In the genomic region with DNA sequence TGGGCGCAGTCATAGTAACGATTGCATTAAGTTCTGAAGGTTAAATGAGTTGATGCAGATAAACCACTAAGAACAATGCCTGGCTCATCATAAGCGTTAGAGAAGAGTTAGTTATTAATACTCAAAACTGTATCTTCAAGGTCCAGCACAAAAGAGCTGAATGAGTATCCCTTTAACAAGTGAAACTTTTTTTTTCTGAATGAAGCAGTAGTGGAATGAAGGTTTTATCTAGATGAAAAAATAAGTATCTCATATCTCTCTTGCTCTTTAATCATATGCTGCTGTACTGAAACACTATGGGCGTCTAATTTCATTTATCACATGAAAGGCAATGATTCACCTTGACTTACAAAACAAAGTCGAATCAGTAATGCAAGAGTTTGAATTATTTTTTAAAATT, we compare ENCODE assay signal across 7 cellular contexts.
DNase-seq lines count a peak whose midpoint lies in the region; ATAC-seq, FAIRE-seq and TF ChIP-seq lines count a peak whose summit lies in the region.
"Not testable (repeated sequence)": the region's sequence is repeated elsewhere in the genome, so short reads cannot be mapped to it uniquely, and the experiment has no call there.

No MANE protein-coding gene starts in this region.

- not testable (repeated sequence) for ATAC-seq in A549; IMR-90 (ENCODE audit: low read depth); WTC11
- peak; percentile 48 to 63 for ATAC-seq in activated T-cell treated with anti-CD3 and anti-CD28 coated beads, Interleukin-2, amount 50 U/mL, for 4 hours
- ATAC-seq in stimulated activated effector memory CD8-positive, alpha-beta T cell treated with anti-CD3 and anti-CD28 coated beads, Interleukin-12 subunit alpha, Interleukin-12 subunit beta, amount 100 ng/mL, for 72 hours: peak; percentile 89

- not testable (repeated sequence) for H3K79me1 ChIP-seq in IMR-90 (ENCODE audit: low read depth in 1 of 2, low read length in 2 of 2)

- intact Hi-C loops in IMR-90 (cut with micrococcal nuclease): not testable (repeated sequence)

- FAIRE-seq in A549 (lab: Jason Lieb, UNC): not testable (repeated sequence)

- H3K36me3 Mint-ChIP-seq in WTC11; activated T-cell treated with anti-CD3 and anti-CD28 coated beads, Interleukin-2, amount 50 U/mL, for 4 hours (ENCODE audit: insufficient read depth); activated naive CD8-positive, alpha-beta T cell treated with anti-CD3 and anti-CD28 coated beads for 36 hours; mesothelial cell of epicardium; stimulated activated effector memory CD8-positive, alpha-beta T cell treated with anti-CD3 and anti-CD28 coated beads, Interleukin-12 subunit alpha, Interleukin-12 subunit beta, amount 100 ng/mL, for 72 hours: not testable (repeated sequence)

- CTCF ChIA-PET in A549 (lab: Yijun Ruan, JAX): interaction anchor here (0.7 to 4.3 kb wide), 3 partner anchors 53 to 264 kb away, joined by 3 to 22 read pairs (median 3); no protein-coding TSS in a partner anchor
- CTCF ChIA-PET in IMR-90 (lab: Yijun Ruan, JAX); WTC11 (lab: Charles Lee): not testable (repeated sequence)

- H3K14ac ChIP-seq in IMR-90 (replicated peaks; ENCODE audit: low read depth, low read length): 0 out of 2 replicates have a peak overlapping the region, but pooled peaks have one; percentile 61

- TF ChIP-seq POLR2A in A549 (IDR thresholded peaks at IDR 0.05; ENCODE audit: low read length); IMR-90 (IDR thresholded peaks at IDR 0.05; ENCODE audit: low read depth, low read length): not testable (repeated sequence)

- peaks cover 45% of the 10 kb centered on the region for H3K4me1 ChIP-seq in A549
- peaks cover 20% of the 10 kb centered on the region for H3K4me1 ChIP-seq in IMR-90 (ENCODE audit: control insufficient read depth, insufficient read depth, low read length)

- H2BK5ac ChIP-seq in IMR-90 (ENCODE audit: low read depth, low read length, poor library complexity, severe bottlenecking): peak overlapping the region; percentile 70

- not testable (repeated sequence) for H3K9me3 Mint-ChIP-seq in WTC11; activated T-cell treated with anti-CD3 and anti-CD28 coated beads, Interleukin-2, amount 50 U/mL, for 4 hours; activated naive CD8-positive, alpha-beta T cell treated with anti-CD3 and anti-CD28 coated beads for 36 hours; mesothelial cell of epicardium; stimulated activated effector memory CD8-positive, alpha-beta T cell treated with anti-CD3 and anti-CD28 coated beads, Interleukin-12 subunit alpha, Interleukin-12 subunit beta, amount 100 ng/mL, for 72 hours

- H3K4me3 ChIP-seq in A549; IMR-90 (ENCODE audit: insufficient read depth, low read depth, low read length): not testable (repeated sequence)

- H2BK15ac ChIP-seq in IMR-90 (ENCODE audit: low read depth, low read length): not testable (repeated sequence)

- not testable (repeated sequence) for H4K91ac ChIP-seq in IMR-90 (ENCODE audit: insufficient read depth, low read depth, low read length)

- H3K18ac ChIP-seq in IMR-90 (ENCODE audit: low read depth, low read length): peak overlapping the region; percentile 7

- H2BK120ac ChIP-seq in IMR-90 (ENCODE audit: low read depth, low read length): peak overlapping the region; percentile 74

- H2AK5ac ChIP-seq in IMR-90 (ENCODE audit: low read depth, low read length): peak overlapping the region; percentile 73

- H4K8ac ChIP-seq in IMR-90 (ENCODE audit: low read depth in 2 of 2, low read length in 2 of 2): not testable (repeated sequence)

- dilution Hi-C loops in IMR-90 (cut with HindIII; ENCODE audit: low sequenced_read_pairs, unreplicated experiment): not testable (repeated sequence)

- H3K56ac ChIP-seq in IMR-90 (ENCODE audit: extremely low read depth, insufficient read depth, low read length): not testable (repeated sequence)

- WGBS in A549 (ENCODE audit: missing lambda C conversion rate): 90% methylated on average over 5 of the region's 5 CpGs
- WGBS in IMR-90 (ENCODE audit: extremely low coverage in 2 of 2, insufficient read length in 1 of 2), 2 experiments: 40% methylated on average over 1 of the region's 5 CpGs; no CpG with 5 or more reads in 1 of the 2 experiments

- H3K9me1 ChIP-seq in IMR-90 (ENCODE audit: insufficient read depth, low read length): not testable (repeated sequence)

- H3K27ac Mint-ChIP-seq in WTC11: peak overlapping the region; percentile 86
- H3K27ac Mint-ChIP-seq in activated naive CD8-positive, alpha-beta T cell treated with anti-CD3 and anti-CD28 coated beads for 36 hours: peak overlapping the region; percentile 2
- H3K27ac Mint-ChIP-seq in mesothelial cell of epicardium: peak overlapping the region; percentile 12
- H3K27ac Mint-ChIP-seq in stimulated activated effector memory CD8-positive, alpha-beta T cell treated with anti-CD3 and anti-CD28 coated beads, Interleukin-12 subunit alpha, Interleukin-12 subunit beta, amount 100 ng/mL, for 72 hours: peak overlapping the region; percentile 9

- not testable (repeated sequence) for H4K5ac ChIP-seq in IMR-90 (ENCODE audit: low read depth, low read length)

- not testable (repeated sequence) for H3K9ac ChIP-seq in IMR-90 (ENCODE audit: low read depth, low read length)

- H3K27me3 ChIP-seq in IMR-90 (ENCODE audit: control insufficient read depth, insufficient read depth, low read length): not testable (repeated sequence)

- not testable (repeated sequence) for TF ChIP-seq RAD21 in A549 (conservative IDR thresholded peaks at IDR 0.05 in 1 of 2, IDR thresholded peaks at IDR 0.05 in 1 of 2); IMR-90 (IDR thresholded peaks at IDR 0.05; ENCODE audit: low read length)

- TF ChIP-seq CTCF in A549 (IDR thresholded peaks at IDR 0.05); IMR-90 (conservative IDR thresholded peaks at IDR 0.05; ENCODE audit: low read depth, low read length); WTC11 (IDR thresholded peaks at IDR 0.05); mesothelial cell of epicardium (IDR thresholded peaks at IDR 0.05; ENCODE audit: unreplicated experiment): not testable (repeated sequence)

- H3K4me2 ChIP-seq in A549: not testable (repeated sequence)
- peak overlapping the region; percentile 25; the same call in 1 of the 2 replicates for H3K4me2 ChIP-seq in IMR-90 (ENCODE audit: low read depth, low read length)

- peak overlapping the region; percentile 68; the same call in 1 of the 2 replicates for H3K4ac ChIP-seq in IMR-90 (ENCODE audit: low read depth, low read length)

- not testable (repeated sequence) for BruUV-seq in IMR-90 (replicated peaks; lab: Mats Ljungman, UMichigan)

- not testable (repeated sequence) for H3K9me3 ChIP-seq in A549; IMR-90 (ENCODE audit: control insufficient read depth, insufficient read depth, low read length)

- in situ Hi-C loops in IMR-90 (cut with MboI; ENCODE audit: low sequenced_read_pairs): not testable (repeated sequence)

- not testable (repeated sequence) for H3K27me3 Mint-ChIP-seq in WTC11 (ENCODE audit: low read depth); activated T-cell treated with anti-CD3 and anti-CD28 coated beads, Interleukin-2, amount 50 U/mL, for 4 hours (ENCODE audit: low read depth); activated naive CD8-positive, alpha-beta T cell treated with anti-CD3 and anti-CD28 coated beads for 36 hours; mesothelial cell of epicardium (ENCODE audit: low read depth)

- H2BK20ac ChIP-seq in IMR-90 (ENCODE audit: low read depth, low read length): peak overlapping the region; percentile 62; the same call in 1 of the 2 replicates

- not testable (repeated sequence) for H3K23ac ChIP-seq in IMR-90 (ENCODE audit: low read depth, low read length)

- not testable (repeated sequence) for H2AK9ac ChIP-seq in IMR-90 (replicated peaks; ENCODE audit: low read depth, low read length, poor library complexity)

- H3K36me3 ChIP-seq in IMR-90 (ENCODE audit: control insufficient read depth, insufficient read depth, low read length): not testable (repeated sequence)

- H2AFZ ChIP-seq in IMR-90 (replicated peaks; ENCODE audit: low read length, poor library complexity): not testable (repeated sequence)

- peaks cover 63% of the 10 kb centered on the region for H3K4me1 Mint-ChIP-seq in WTC11
- peaks cover 39% of the 10 kb centered on the region for H3K4me1 Mint-ChIP-seq in activated T-cell treated with anti-CD3 and anti-CD28 coated beads, Interleukin-2, amount 50 U/mL, for 4 hours (ENCODE audit: low read depth)
- peaks cover 48% of the 10 kb centered on the region for H3K4me1 Mint-ChIP-seq in activated naive CD8-positive, alpha-beta T cell treated with anti-CD3 and anti-CD28 coated beads for 36 hours
- peaks cover 56% of the 10 kb centered on the region for H3K4me1 Mint-ChIP-seq in mesothelial cell of epicardium
- peaks cover 29% of the 10 kb centered on the region for H3K4me1 Mint-ChIP-seq in stimulated activated effector memory CD8-positive, alpha-beta T cell treated with anti-CD3 and anti-CD28 coated beads, Interleukin-12 subunit alpha, Interleukin-12 subunit beta, amount 100 ng/mL, for 72 hours

- H3K27ac ChIP-seq in A549: peak overlapping the region; percentile 79 to 87; a peak in 3 of 6 replicates
- not testable (repeated sequence) for H3K27ac ChIP-seq in IMR-90 (ENCODE audit: insufficient read depth, low read length)

- not testable (repeated sequence) for TF ChIP-seq EP300 in A549 (IDR thresholded peaks at IDR 0.05)

- not testable (repeated sequence) for H3K4me3 Mint-ChIP-seq in WTC11; activated T-cell treated with anti-CD3 and anti-CD28 coated beads, Interleukin-2, amount 50 U/mL, for 4 hours; activated naive CD8-positive, alpha-beta T cell treated with anti-CD3 and anti-CD28 coated beads for 36 hours; mesothelial cell of epicardium; stimulated activated effector memory CD8-positive, alpha-beta T cell treated with anti-CD3 and anti-CD28 coated beads, Interleukin-12 subunit alpha, Interleukin-12 subunit beta, amount 100 ng/mL, for 72 hours

- POLR2A ChIA-PET in A549 (lab: Yijun Ruan, JAX); IMR-90 (lab: Charles Lee; ENCODE audit: unreplicated experiment): not testable (repeated sequence)
- POLR2A ChIA-PET in WTC11 (lab: Charles Lee): interaction anchor here (0.8 kb wide), 1 partner anchor 1757 kb away, joined by 3 read pairs; no protein-coding TSS in a partner anchor

- not testable (repeated sequence) for H4K20me1 ChIP-seq in IMR-90 (ENCODE audit: insufficient read depth, low read length)

- not testable (repeated sequence) for DNase-seq in A549 (ENCODE audit: low read depth in 1 of 2, low spot score in 1 of 2); IMR-90; WTC11 (ENCODE audit: low spot score); activated T-cell treated with anti-CD3 and anti-CD28 coated beads, Interleukin-2, amount 50 U/mL, for 4 hours; activated naive CD8-positive, alpha-beta T cell treated with anti-CD3 and anti-CD28 coated beads for 36 hours; mesothelial cell of epicardium (ENCODE audit: low spot score in 2 of 2, unreplicated experiment in 2 of 2); stimulated activated effector memory CD8-positive, alpha-beta T cell treated with anti-CD3 and anti-CD28 coated beads, Interleukin-12 subunit alpha, Interleukin-12 subunit beta, amount 100 ng/mL, for 72 hours (ENCODE audit: low spot score in 2 of 2)

Comparison
In these comparisons a context has a peak if more than half of its experiments do, and no peak if none do; other contexts are left out.
1. H3K27ac Mint-ChIP-seq: peak in every context shown above with its lines; median percentile 86 in WTC11; 12 in mesothelial cell of epicardium; 9 in stimulated activated effector memory CD8-positive, alpha-beta T cell treated with anti-CD3 and anti-CD28 coated beads, Interleukin-12 subunit alpha, Interleukin-12 subunit beta, amount 100 ng/mL, for 72 hours; 2 in activated naive CD8-positive, alpha-beta T cell treated with anti-CD3 and anti-CD28 coated beads for 36 hours.